8 cellular contexts compared by ENCODE assay signal in the genomic region with DNA sequence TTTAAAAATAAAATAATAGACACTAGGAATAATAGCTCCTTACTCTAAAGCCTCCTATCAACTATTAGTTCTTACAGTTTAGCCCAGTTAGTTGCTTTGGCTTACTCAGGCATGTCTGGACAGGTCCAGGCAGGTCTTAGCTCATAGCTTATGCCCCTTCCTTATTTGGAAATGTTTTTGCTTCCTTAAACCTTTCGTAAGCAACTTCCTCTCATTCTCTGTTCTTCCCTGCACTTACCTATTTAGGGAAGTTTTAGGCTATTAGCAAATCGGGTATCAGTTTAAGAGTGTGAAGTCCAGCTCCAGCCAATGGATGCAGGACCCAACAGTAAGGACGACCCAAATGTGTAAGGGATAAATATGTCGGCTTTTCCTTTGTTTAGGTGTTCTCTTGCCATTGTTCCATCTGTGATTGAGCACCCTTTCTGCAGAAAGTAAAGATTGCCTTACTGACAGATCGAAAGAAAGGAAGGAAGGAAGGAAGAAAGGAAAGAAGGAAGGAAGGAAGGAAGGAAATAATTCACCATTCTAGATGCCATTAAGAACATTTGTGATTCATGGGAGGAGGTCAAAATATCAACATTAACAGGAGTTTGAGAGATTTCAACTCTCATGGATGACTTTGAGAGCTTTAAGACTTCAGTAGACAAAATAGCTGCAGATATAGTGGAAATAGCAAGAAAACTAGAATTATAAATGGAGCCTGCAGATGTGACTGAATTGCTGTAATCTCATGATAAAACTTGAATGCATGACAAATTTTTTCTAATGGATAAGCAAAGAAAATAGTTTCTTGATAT.
DNase-seq lines count a peak whose midpoint lies in the region; ATAC-seq, FAIRE-seq and TF ChIP-seq lines count a peak whose summit lies in the region.
"Not testable (repeated sequence)": the region's sequence is repeated elsewhere in the genome, so short reads cannot be mapped to it uniquely, and the experiment has no call there.

No MANE protein-coding gene starts in this region.

- H3K9me3 ChIP-seq in A549 = 0 out of 3 replicates have a peak, but pooled peaks cover 13% of the 10 kb centered on the region

- not testable (repeated sequence) for TF ChIP-seq POLR2A in A549 (IDR thresholded peaks at IDR 0.05; ENCODE audit: low read length)

- H3K27ac ChIP-seq in A549 = peak overlapping the region; percentile 1 to 10; a peak in 1 of 6 replicates
- not testable (repeated sequence) for H3K27ac ChIP-seq in foreskin keratinocyte

- DNase-seq in A549 (ENCODE audit: low read depth in 1 of 2, low spot score in 1 of 2) (peak in 1 of 2 experiments; percentile 43), G401 (ENCODE audit: low spot score) (peak; percentile 0), KBM-7 (peak; percentile 90), NCI-H510A (lab: John Stamatoyannopoulos, UW) (peak; percentile 8), choroid plexus epithelial cell (ENCODE audit: low read depth) (peak; percentile 73), foreskin keratinocyte (peak; percentile 61 to 76), non-pigmented ciliary epithelial cell (ENCODE audit: low read depth) (peak; percentile 14)
- DNase-seq in WTC11 (ENCODE audit: low spot score) = not testable (repeated sequence)

- TF ChIP-seq EP300 in A549 (IDR thresholded peaks at IDR 0.05) = not testable (repeated sequence)

- not testable (repeated sequence) for H3K4me2 ChIP-seq in A549

- 65% methylated on average over 5 of the region's 5 CpGs for WGBS in A549 (ENCODE audit: missing lambda C conversion rate)

- not testable (repeated sequence) for ATAC-seq in A549, WTC11, foreskin keratinocyte

- peak overlapping the region; percentile 10 for H3K27ac Mint-ChIP-seq in WTC11

- not testable (repeated sequence) for H3K4me3 Mint-ChIP-seq in WTC11

- H3K27me3 Mint-ChIP-seq in WTC11 (ENCODE audit: low read depth) = not testable (repeated sequence)

- H3K4me1 Mint-ChIP-seq in WTC11 = not testable (repeated sequence)

- H3K36me3 Mint-ChIP-seq in WTC11 = peaks cover 19% of the 10 kb centered on the region

- not testable (repeated sequence) for TF ChIP-seq CTCF in A549 (IDR thresholded peaks at IDR 0.05); WTC11 (IDR thresholded peaks at IDR 0.05); choroid plexus epithelial cell (conservative IDR thresholded peaks at IDR 0.05; ENCODE audit: low read depth, low read length); foreskin keratinocyte (conservative IDR thresholded peaks at IDR 0.05)

- TF ChIP-seq RAD21 in A549 (conservative IDR thresholded peaks at IDR 0.05 in 1 of 2, IDR thresholded peaks at IDR 0.05 in 1 of 2) = not testable (repeated sequence)

- H3K9me3 Mint-ChIP-seq in WTC11 = peaks cover 34% of the 10 kb centered on the region

- FAIRE-seq in A549 (lab: Jason Lieb, UNC) = peak; percentile 54

- in situ Hi-C loops in G401 (cut with HindIII; ENCODE audit: low sequenced_read_pairs); KBM-7 (cut with MboI; ENCODE audit: low pct_unique_long_range_greater_than_20kb, low sequenced_read_pairs): not testable (repeated sequence)

- H3K27me3 ChIP-seq in foreskin keratinocyte = peaks cover 12% of the 10 kb centered on the region

- CTCF ChIA-PET in A549 (lab: Yijun Ruan, JAX) (interaction anchor here (0.6 to 7.3 kb wide), 7 partner anchors 9 to 831 kb away, joined by 3 to 49 read pairs (median 4); no protein-coding TSS in a partner anchor), WTC11 (lab: Charles Lee) (interaction anchor here (0.9 to 2.2 kb wide), 3 partner anchors 52 to 401 kb away, joined by 3 to 8 read pairs (median 4); no protein-coding TSS in a partner anchor)

- not testable (repeated sequence) for H3K4me3 ChIP-seq in A549; choroid plexus epithelial cell (ENCODE audit: low read depth, low read length)

- H3K4me1 ChIP-seq in A549, foreskin keratinocyte: not testable (repeated sequence)

- POLR2A ChIA-PET in A549 (lab: Yijun Ruan, JAX); WTC11 (lab: Charles Lee): not testable (repeated sequence)

TF ChIP-seq in WTC11, 78 proteins besides CTCF, POLR2A, EP300 and RAD21:
- 0 out of 2 replicates have a peak, but pooled peaks have one; percentile 56 for TF ChIP-seq TP53 (CRISPR knock-in tag; IDR thresholded peaks at IDR 0.05)
